13 cellular contexts compared by ENCODE assay signal in genomic region chr7:158494162-158494586, GRCh38.
DNase-seq lines count a peak whose midpoint lies in the region; ATAC-seq and TF ChIP-seq lines count a peak whose summit lies in the region.
"Had no signal": no experiment of that assay in that cellular context is flagged by ENCODE, and none has a peak within 500 bp of the region (broad histone marks: within the 10 kb centered on the region; RNA-seq: fewer than 3 reads in every experiment).

No MANE protein-coding gene starts in this region.

- TF ChIP-seq CTCF in DOHH2 (IDR thresholded peaks at IDR 0.05; ENCODE audit: low read depth, low read length, poor library complexity, severe bottlenecking) = peak; percentile 52

- no peaks in the 10 kb centered on the region for H3K36me3 Mint-ChIP-seq in activated T-helper 17 cell treated with anti-CD3 and anti-CD28 coated beads, Interleukin-2, amount 50 U/mL, for 72 hours (ENCODE audit: low read depth)

- peak; percentile 30 for DNase-seq in DMS 273 (lab: John Stamatoyannopoulos, UW; ENCODE audit: unreplicated experiment)
- no peak for DNase-seq in DMS 273 treated with DMSO at 0.1 percent for 48 hours (lab: John Stamatoyannopoulos, UW)
- DNase-seq in Kasumi-1 (lab: John Stamatoyannopoulos, UW) = peak; percentile 19 to 45
- no peak for DNase-seq in NCI-H446 treated with DMSO at 0.1 percent for 48 hours (lab: John Stamatoyannopoulos, UW)
- DNase-seq: 8988T, activated gamma-delta T cell, Right ventricle myocardium superior had no signal

- no peaks in the 10 kb centered on the region for H4K20me1 ChIP-seq in DOHH2 (ENCODE audit: control insufficient read depth, insufficient read depth, low read depth, low read length)

- no peaks in the 10 kb centered on the region for H3F3A ChIP-seq in DOHH2 (ENCODE audit: control insufficient read depth, insufficient read depth)

- H3K27me3 ChIP-seq in DOHH2 (ENCODE audit: control insufficient read depth, low read length) = no peaks in the 10 kb centered on the region

- H3K4me3 Mint-ChIP-seq in activated T-helper 17 cell treated with anti-CD3 and anti-CD28 coated beads, Interleukin-2, amount 50 U/mL, for 72 hours = no peak overlapping the region

- H3K36me3 ChIP-seq in DOHH2 (ENCODE audit: control insufficient read depth, low read length) = no peaks in the 10 kb centered on the region
- H3K36me3 ChIP-seq: thoracic aorta had no signal

- H3K79me2 ChIP-seq in DOHH2 (ENCODE audit: control insufficient read depth, low read length) = no peaks in the 10 kb centered on the region

- H3K9me3 ChIP-seq in DOHH2 (ENCODE audit: control insufficient read depth, insufficient read depth, low read length) = peaks cover 10% of the 10 kb centered on the region; the same call in 1 of the 2 replicates
- H3K9me3 ChIP-seq: thoracic aorta had no signal

- no peaks in the 10 kb centered on the region for H3K9me2 ChIP-seq in DOHH2 (replicated peaks; ENCODE audit: control insufficient read depth, low read length)

- H3K9me3 Mint-ChIP-seq in activated T-helper 17 cell treated with anti-CD3 and anti-CD28 coated beads, Interleukin-2, amount 50 U/mL, for 72 hours = no peaks in the 10 kb centered on the region

- H3K27me3 Mint-ChIP-seq in activated T-helper 17 cell treated with anti-CD3 and anti-CD28 coated beads, Interleukin-2, amount 50 U/mL, for 72 hours = peaks cover 3% of the 10 kb centered on the region

- H3K27ac ChIP-seq in DOHH2 (ENCODE audit: low read depth, low read length) = no peak overlapping the region
- H3K27ac ChIP-seq: thoracic aorta had no signal

- peak; percentile 83 for ATAC-seq in activated T-helper 17 cell treated with anti-CD3 and anti-CD28 coated beads, Interleukin-2, amount 50 U/mL, for 72 hours (replicated peaks)
- ATAC-seq in HG03039 (IDR thresholded peaks at IDR 0.05; ENCODE audit: unreplicated experiment) (no peak), HG02981 (IDR thresholded peaks at IDR 0.05; ENCODE audit: unreplicated experiment) (no peak)
- ATAC-seq: esophagus mucosa had no signal

- no peak overlapping the region for H3K4me2 ChIP-seq in DOHH2 (ENCODE audit: low read length)

- H3K27ac Mint-ChIP-seq in activated T-helper 17 cell treated with anti-CD3 and anti-CD28 coated beads, Interleukin-2, amount 50 U/mL, for 72 hours = no peak overlapping the region

- peaks cover 8% of the 10 kb centered on the region for H3K4me1 Mint-ChIP-seq in activated T-helper 17 cell treated with anti-CD3 and anti-CD28 coated beads, Interleukin-2, amount 50 U/mL, for 72 hours

- H3K4me1 ChIP-seq in DOHH2 (ENCODE audit: control insufficient read depth, low read length) = no peaks in the 10 kb centered on the region

- no peak overlapping the region for H3K4me3 ChIP-seq in DOHH2 (ENCODE audit: low read length)
- H3K4me3 ChIP-seq: thoracic aorta had no signal

Comparison
In these comparisons a context has a peak if more than half of its experiments do, and no peak if none do; other contexts are left out.
1. DNase-seq: peak in DMS 273 (single experiment) and Kasumi-1 (2 of 2); none in DMS 273 treated with DMSO at 0.1 percent for 48 hours (single experiment) and NCI-H446 treated with DMSO at 0.1 percent for 48 hours (single experiment).